ENCODE assay signal across 19 cellular contexts in the genomic region with DNA sequence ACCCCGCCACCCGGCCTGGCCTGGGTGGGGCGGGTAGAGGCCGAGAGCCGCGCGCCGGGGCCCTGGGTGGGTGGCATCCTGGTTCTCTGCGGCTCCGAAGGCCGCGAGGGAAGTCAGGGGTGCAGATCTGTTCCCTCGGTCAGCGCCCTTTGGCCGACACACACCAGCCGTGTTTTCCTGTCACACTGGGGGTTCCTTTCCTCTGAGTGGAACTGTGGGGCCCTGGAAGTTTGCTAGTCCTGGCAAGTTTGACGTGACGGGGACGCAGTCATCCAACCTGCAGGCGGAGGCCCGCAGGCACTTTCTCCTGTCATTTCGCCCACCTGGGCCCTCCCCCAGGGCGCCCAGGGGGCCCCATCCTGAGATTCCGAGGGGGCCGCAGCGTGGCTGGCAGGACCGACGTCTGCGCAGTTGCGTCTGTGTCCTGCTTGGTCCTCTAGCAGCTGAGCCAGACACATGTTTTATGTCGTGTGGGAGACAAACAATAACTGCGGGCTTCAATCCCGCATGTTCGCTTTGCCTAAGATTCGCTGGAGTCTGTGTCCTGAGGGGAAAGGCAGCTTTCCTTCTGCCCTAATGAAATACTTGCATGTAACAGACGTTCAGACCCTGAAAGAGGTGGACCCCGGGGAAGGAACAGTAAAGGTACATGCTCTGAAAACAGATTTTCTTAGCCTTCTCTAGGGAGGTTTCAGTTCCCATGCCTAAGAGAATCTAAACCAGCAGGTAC. TPM values are rescaled to one million over a fixed set of nuclear protein-coding genes. Genes with fewer than 3 reads are reported as not detected.
DNase-seq lines count a peak whose midpoint lies in the region; ATAC-seq and TF ChIP-seq lines count a peak whose summit lies in the region.
"Had no signal": no experiment of that assay in that cellular context is flagged by ENCODE, and none has a peak within 500 bp of the region (broad histone marks: within the 10 kb centered on the region; RNA-seq: fewer than 3 reads in every experiment).

No MANE protein-coding gene starts in this region.

- CTCF ChIA-PET in naive thymus-derived CD4-positive, alpha-beta T cell (lab: Charles Lee), result no interaction called here

- H3K27me3 ChIP-seq in naive thymus-derived CD4-positive, alpha-beta T cell (ENCODE audit: control insufficient read depth in 2 of 2, insufficient read depth in 2 of 2, low read length in 2 of 2), result peaks cover 0 to 12% of the 10 kb centered on the region in 2 donors

- peak overlapping the region; percentile 63 for H3K4me3 ChIP-seq in coronary artery
- H3K4me3 ChIP-seq in naive thymus-derived CD4-positive, alpha-beta T cell (ENCODE audit: low read length), result no peak overlapping the region

- H3K9me3 Mint-ChIP-seq in naive thymus-derived CD4-positive, alpha-beta T cell, result peaks cover 0 to 9% (median 0%) of the 10 kb centered on the region in 11 donors
- no peaks in the 10 kb centered on the region for H3K9me3 Mint-ChIP-seq in type B pancreatic cell
- H3K9me3 Mint-ChIP-seq: T-helper 1 cell treated with Interleukin-12 subunit alpha and Interleukin-12 subunit beta and Interleukin-4 antibody, amounts not matched to agents 30 μg/mL and 1 μg/mL, for 36 hours had no signal

- H3K4me1 ChIP-seq in naive thymus-derived CD4-positive, alpha-beta T cell (ENCODE audit: control insufficient read depth in 2 of 2, insufficient read depth in 2 of 2, low read length in 2 of 2), result no peaks in the 10 kb centered on the region

- POLR2A ChIA-PET in naive thymus-derived CD4-positive, alpha-beta T cell (lab: Charles Lee), result no interaction called here

- peaks cover 59 to 78% (median 70%) of the 10 kb centered on the region in 5 donors for H3K27me3 Mint-ChIP-seq in naive thymus-derived CD4-positive, alpha-beta T cell
- peaks cover 83% of the 10 kb centered on the region for H3K27me3 Mint-ChIP-seq in type B pancreatic cell

- H3K36me3 ChIP-seq in naive thymus-derived CD4-positive, alpha-beta T cell (ENCODE audit: control insufficient read depth in 2 of 3, insufficient read depth in 3 of 3, low read length in 3 of 3), result no peaks in the 10 kb centered on the region
- H3K36me3 ChIP-seq: tibial nerve had no signal

- TF ChIP-seq CTCF in coronary artery (IDR thresholded peaks at IDR 0.05) (no peak), type B pancreatic cell (conservative IDR thresholded peaks at IDR 0.05) (no peak)

- no peaks in the 10 kb centered on the region for H3K9me3 ChIP-seq in naive thymus-derived CD4-positive, alpha-beta T cell (ENCODE audit: control insufficient read depth in 2 of 3, low read length in 3 of 3)

- no peak for ATAC-seq in naive thymus-derived CD4-positive, alpha-beta T cell
- ATAC-seq in HG02852 (IDR thresholded peaks at IDR 0.05; ENCODE audit: unreplicated experiment) (no peak), HG02571 (IDR thresholded peaks at IDR 0.05; ENCODE audit: unreplicated experiment) (no peak)
- ATAC-seq: activated CD4-positive, CD25-positive, alpha-beta regulatory T cell treated with anti-CD3 and anti-CD28 coated beads, Interleukin-2, amount 50 U/mL, for 24 hours had no signal

- no peak overlapping the region for H3K27ac ChIP-seq in coronary artery
- H3K27ac ChIP-seq in naive thymus-derived CD4-positive, alpha-beta T cell (ENCODE audit: low read depth, low read length), result no peak overlapping the region
- H3K27ac ChIP-seq: tibial nerve had no signal

- DNase-seq in activated naive CD4-positive, alpha-beta T cell treated with anti-CD3 and anti-CD28 coated beads, Interleukin-2, amount 50 U/mL, for 16 hours, result peak; percentile 10
- no peak for DNase-seq in activated naive CD4-positive, alpha-beta T cell treated with Interleukin-2 at 50 U/mL for 16 hours
- DNase-seq in coronary artery (ENCODE audit: low spot score) (no peak), type B pancreatic cell (ENCODE audit: extremely low spot score, unreplicated experiment) (no peak), NCI-H446 (lab: John Stamatoyannopoulos, UW) (no peak)
- DNase-seq in naive thymus-derived CD4-positive, alpha-beta T cell, result no peak
- DNase-seq: activated effector memory CD4-positive, alpha-beta T cell treated with Interleukin-2 at 50 U/mL for 16 hours; amniotic stem cell; Kasumi-1; NCI-H2171; NCI-H82; nucleus accumbens; stimulated activated CD4-positive, alpha-beta T cell treated with anti-CD3 and anti-CD28 coated beads, Interleukin-4, amount 100 ng/mL, for 1 hour had no signal

- H3K4me3 Mint-ChIP-seq in naive thymus-derived CD4-positive, alpha-beta T cell, result peak overlapping the region in 8 of 10 donors; percentile 4 to 79 (median 24)
- H3K4me3 Mint-ChIP-seq in type B pancreatic cell, result peak overlapping the region; percentile 53
- H3K4me3 Mint-ChIP-seq: T-helper 1 cell treated with Interleukin-12 subunit alpha and Interleukin-12 subunit beta and Interleukin-4 antibody, amounts not matched to agents 30 μg/mL and 1 μg/mL, for 36 hours had no signal

- no peak overlapping the region for H3K27ac Mint-ChIP-seq in naive thymus-derived CD4-positive, alpha-beta T cell
- H3K27ac Mint-ChIP-seq in type B pancreatic cell, result no peak overlapping the region
- H3K27ac Mint-ChIP-seq: T-helper 1 cell treated with Interleukin-12 subunit alpha and Interleukin-12 subunit beta and Interleukin-4 antibody, amounts not matched to agents 30 μg/mL and 1 μg/mL, for 36 hours had no signal

- intact Hi-C loops in naive thymus-derived CD4-positive, alpha-beta T cell (cut with micrococcal nuclease), result no loop called here

- H3K36me3 Mint-ChIP-seq in naive thymus-derived CD4-positive, alpha-beta T cell, result no peaks in the 10 kb centered on the region
- no peaks in the 10 kb centered on the region for H3K36me3 Mint-ChIP-seq in type B pancreatic cell

- peaks cover 3 to 20% (median 13%) of the 10 kb centered on the region in 7 donors for H3K4me1 Mint-ChIP-seq in naive thymus-derived CD4-positive, alpha-beta T cell
- H3K4me1 Mint-ChIP-seq in type B pancreatic cell (ENCODE audit: unreplicated experiment), result peaks cover 14% of the 10 kb centered on the region

RNA-seq across cellular contexts. Expression of a gene that starts 1.5 kb away (rescaled TPM):
- total RNA-seq in naive thymus-derived CD4-positive, alpha-beta T cell, result under 1 TPM in 2 of 5 experiments, not detected in 3; 0.14 to 0.17 TPM
- under 1 TPM in 1 of 2 donors, not detected in 1; 0.06 TPM for polyA plus RNA-seq in naive thymus-derived CD4-positive, alpha-beta T cell
- 1.4 and 2.5 TPM in 2 replicates for total RNA-seq in type B pancreatic cell (ENCODE audit: low replicate concordance)
- total RNA-seq: mesenteric fat pad had no signal
